Comparison of ENCODE assay signal across 2 cellular contexts in the genomic region with DNA sequence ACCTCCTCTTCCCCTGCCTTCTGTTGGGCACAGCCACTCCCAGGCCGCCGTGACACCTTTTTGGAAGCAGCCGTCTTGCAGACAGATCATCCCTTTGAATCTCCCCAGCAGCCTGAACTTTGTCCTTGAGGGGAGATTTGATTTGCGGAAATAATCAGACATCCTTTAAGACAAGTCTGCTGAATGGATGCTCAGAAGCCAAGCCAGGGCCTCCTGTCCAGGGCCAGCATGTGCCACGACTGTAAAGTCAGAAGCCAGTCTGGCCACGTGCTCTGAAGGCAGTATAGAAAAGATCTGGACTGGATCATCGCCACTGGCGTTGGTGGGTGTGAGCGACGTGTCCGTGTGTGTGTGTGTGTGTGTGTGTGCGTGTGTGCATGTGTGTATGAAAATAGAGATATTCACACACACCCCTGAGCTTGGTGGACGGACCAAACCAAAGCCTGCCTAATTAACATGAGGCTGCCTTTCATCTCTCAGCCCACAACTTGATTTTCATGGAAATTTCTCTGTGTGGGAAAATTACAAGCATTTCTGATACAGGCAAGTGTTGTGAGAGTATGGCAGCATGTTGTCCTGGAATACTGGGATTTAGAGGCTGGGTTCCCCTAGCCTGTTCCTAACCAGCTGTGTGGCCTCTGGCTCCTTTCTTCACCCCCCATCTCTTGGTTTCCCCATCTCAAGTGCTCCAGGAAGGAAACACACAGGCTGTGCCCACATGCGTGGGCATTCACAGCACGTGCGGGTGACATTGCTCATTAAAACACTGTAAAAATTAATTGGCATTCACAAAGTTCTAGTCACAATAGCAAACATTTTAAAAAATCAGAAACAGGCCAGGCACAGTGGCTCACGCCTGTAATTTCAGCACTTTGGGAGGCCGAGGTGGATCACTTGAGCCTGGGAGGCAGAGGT.
TF ChIP-seq lines count a peak whose summit lies in the region.

No MANE protein-coding gene starts in this region.

TF ChIP-seq in WTC11, 78 proteins besides CTCF, POLR2A, EP300 and RAD21:
- no peak for TF ChIP-seq SOX15 (CRISPR knock-in tag; IDR thresholded peaks at IDR 0.05)
- TF ChIP-seq ZNF416 (CRISPR knock-in tag; IDR thresholded peaks at IDR 0.05) = no peak

TF ChIP-seq in GM12891, 5 proteins besides CTCF, POLR2A, EP300 and RAD21:
- TF ChIP-seq POLR2AphosphoS5 (IDR thresholded peaks at IDR 0.05; ENCODE audit: low read depth, low read length) = no peak
- TF ChIP-seq PAX5 (IDR thresholded peaks at IDR 0.05; ENCODE audit: insufficient read depth, low read length, severe bottlenecking) = no peak
- TF ChIP-seq TAF1 (IDR thresholded peaks at IDR 0.05; ENCODE audit: low read depth, low read length) = no peak
- TF ChIP-seq POU2F2 (IDR thresholded peaks at IDR 0.05; ENCODE audit: low read depth, low read length) = no peak
- no peak for TF ChIP-seq SPI1 (IDR thresholded peaks at IDR 0.05; ENCODE audit: low read depth, low read length)
